ENCODE assay signal across 1 cellular context in the genomic region with DNA sequence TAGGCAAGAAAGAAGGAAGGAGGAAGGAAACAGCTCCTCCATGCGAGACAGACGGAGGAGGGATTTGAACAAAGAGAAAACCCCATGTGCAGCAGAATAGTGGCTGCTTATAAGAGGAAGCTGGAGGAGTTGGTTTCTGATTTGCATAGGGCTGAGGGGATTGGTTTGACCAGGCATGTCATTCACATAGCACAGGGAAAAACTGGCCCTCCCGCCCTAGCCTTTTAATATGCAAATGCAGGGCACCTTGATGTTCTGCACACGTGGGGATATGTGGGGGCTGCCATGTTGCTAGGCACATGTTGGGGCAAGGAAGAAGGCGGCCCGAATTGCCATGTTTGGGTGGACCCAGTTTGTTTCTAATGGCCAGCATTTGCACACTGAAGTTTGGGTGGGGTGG.
TF ChIP-seq lines count a peak whose summit lies in the region.

No MANE protein-coding gene starts in this region.

TF ChIP-seq in K562, 482 proteins besides CTCF, POLR2A, EP300 and RAD21 (continued from another document and continues in another):
- TF ChIP-seq HCFC1 (IDR thresholded peaks at IDR 0.05; ENCODE audit: low read depth, low read length) = 0 out of 2 replicates have a peak, but pooled peaks have one; percentile 32
- TF ChIP-seq, protein P1, sequence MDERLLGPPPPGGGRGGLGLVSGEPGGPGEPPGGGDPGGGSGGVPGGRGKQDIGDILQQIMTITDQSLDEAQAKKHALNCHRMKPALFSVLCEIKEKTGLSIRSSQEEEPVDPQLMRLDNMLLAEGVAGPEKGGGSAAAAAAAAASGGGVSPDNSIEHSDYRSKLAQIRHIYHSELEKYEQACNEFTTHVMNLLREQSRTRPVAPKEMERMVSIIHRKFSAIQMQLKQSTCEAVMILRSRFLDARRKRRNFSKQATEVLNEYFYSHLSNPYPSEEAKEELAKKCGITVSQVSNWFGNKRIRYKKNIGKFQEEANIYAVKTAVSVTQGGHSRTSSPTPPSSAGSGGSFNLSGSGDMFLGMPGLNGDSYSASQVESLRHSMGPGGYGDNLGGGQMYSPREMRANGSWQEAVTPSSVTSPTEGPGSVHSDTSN (CRISPR knock-in tag; IDR thresholded peaks at IDR 0.05; ENCODE audit: low read depth) = peak; percentile 41; the same call in 1 of the 2 replicates
- TF ChIP-seq, protein P1 (tag; conservative IDR thresholded peaks at IDR 0.05; ENCODE audit: low read depth) = peak; percentile 75
- TF ChIP-seq, protein P2, sequence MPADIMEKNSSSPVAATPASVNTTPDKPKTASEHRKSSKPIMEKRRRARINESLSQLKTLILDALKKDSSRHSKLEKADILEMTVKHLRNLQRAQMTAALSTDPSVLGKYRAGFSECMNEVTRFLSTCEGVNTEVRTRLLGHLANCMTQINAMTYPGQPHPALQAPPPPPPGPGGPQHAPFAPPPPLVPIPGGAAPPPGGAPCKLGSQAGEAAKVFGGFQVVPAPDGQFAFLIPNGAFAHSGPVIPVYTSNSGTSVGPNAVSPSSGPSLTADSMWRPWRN (IDR thresholded peaks at IDR 0.05; ENCODE audit: low read depth) = no peak
- no peak for TF ChIP-seq SMARCC2 (IDR thresholded peaks at IDR 0.05; ENCODE audit: low read depth)
- TF ChIP-seq EP400 (IDR thresholded peaks at IDR 0.05) = peak; percentile 55; the same call in 1 of the 2 replicates
- no peak for TF ChIP-seq SAP30 (IDR thresholded peaks at IDR 0.05; ENCODE audit: borderline replicate concordance, insufficient read depth, low read depth, low read length, poor library complexity, severe bottlenecking)
- 0 out of 2 replicates have a peak, but pooled peaks have one; percentile 31 for TF ChIP-seq RBFOX2 (IDR thresholded peaks at IDR 0.05; ENCODE audit: low read depth, low read length)
- no peak for TF ChIP-seq C11orf30 (IDR thresholded peaks at IDR 0.05; ENCODE audit: low read depth)
- TF ChIP-seq ARNT (IDR thresholded peaks at IDR 0.05) = no peak
- peak; percentile 55 to 90 (median 79) for TF ChIP-seq YY1 (IDR thresholded peaks at IDR 0.05; ENCODE audit: borderline replicate concordance in 1 of 3, control insufficient read depth in 1 of 3, extremely low read depth in 1 of 3, insufficient read depth in 3 of 3, insufficient read length in 1 of 3, insufficient replicate concordance in 2 of 3, low read depth in 1 of 3, low read length in 2 of 3)
- no peak for TF ChIP-seq CBX8 (IDR thresholded peaks at IDR 0.05; ENCODE audit: borderline replicate concordance, extremely low read depth, low read depth, low read length, poor library complexity, severe bottlenecking)
- TF ChIP-seq DIDO1 (tag; IDR thresholded peaks at IDR 0.05; ENCODE audit: low read depth) = no peak
- no peak for TF ChIP-seq DMBX1 (CRISPR knock-in tag; IDR thresholded peaks at IDR 0.05; ENCODE audit: borderline replicate concordance)
- TF ChIP-seq MCM3 (IDR thresholded peaks at IDR 0.05) = no peak
- no peak for TF ChIP-seq ZNF764 (CRISPR knock-in tag; IDR thresholded peaks at IDR 0.05; ENCODE audit: low read depth)
- peak in 1 of 2 experiments; percentile 40 for TF ChIP-seq E2F6 (IDR thresholded peaks at IDR 0.05; ENCODE audit: borderline replicate concordance in 1 of 2, extremely low read depth in 1 of 2, insufficient read depth in 1 of 2, insufficient read length in 1 of 2, low read depth in 1 of 2, low read length in 1 of 2, poor library complexity in 1 of 2, severe bottlenecking in 1 of 2)
- no peak for TF ChIP-seq SIN3B (IDR thresholded peaks at IDR 0.05; ENCODE audit: low read depth)
- no peak for TF ChIP-seq ZBTB11 (CRISPR knock-in tag; IDR thresholded peaks at IDR 0.05)
- no peak for TF ChIP-seq SRSF1 (IDR thresholded peaks at IDR 0.05; ENCODE audit: low read depth, low read length)
- no peak for TF ChIP-seq ZNF224 (CRISPR knock-in tag; IDR thresholded peaks at IDR 0.05)
- TF ChIP-seq ZNF583 (CRISPR knock-in tag; IDR thresholded peaks at IDR 0.05) = no peak
- TF ChIP-seq BCOR (IDR thresholded peaks at IDR 0.05) = no peak
- no peak for TF ChIP-seq FOXJ2 (tag; IDR thresholded peaks at IDR 0.05)
- no peak for TF ChIP-seq POLR2G (IDR thresholded peaks at IDR 0.05; ENCODE audit: low read depth, low read length)
- TF ChIP-seq CCAR2 (IDR thresholded peaks at IDR 0.05; ENCODE audit: low read depth, low read length) = no peak
- TF ChIP-seq, protein P3, sequence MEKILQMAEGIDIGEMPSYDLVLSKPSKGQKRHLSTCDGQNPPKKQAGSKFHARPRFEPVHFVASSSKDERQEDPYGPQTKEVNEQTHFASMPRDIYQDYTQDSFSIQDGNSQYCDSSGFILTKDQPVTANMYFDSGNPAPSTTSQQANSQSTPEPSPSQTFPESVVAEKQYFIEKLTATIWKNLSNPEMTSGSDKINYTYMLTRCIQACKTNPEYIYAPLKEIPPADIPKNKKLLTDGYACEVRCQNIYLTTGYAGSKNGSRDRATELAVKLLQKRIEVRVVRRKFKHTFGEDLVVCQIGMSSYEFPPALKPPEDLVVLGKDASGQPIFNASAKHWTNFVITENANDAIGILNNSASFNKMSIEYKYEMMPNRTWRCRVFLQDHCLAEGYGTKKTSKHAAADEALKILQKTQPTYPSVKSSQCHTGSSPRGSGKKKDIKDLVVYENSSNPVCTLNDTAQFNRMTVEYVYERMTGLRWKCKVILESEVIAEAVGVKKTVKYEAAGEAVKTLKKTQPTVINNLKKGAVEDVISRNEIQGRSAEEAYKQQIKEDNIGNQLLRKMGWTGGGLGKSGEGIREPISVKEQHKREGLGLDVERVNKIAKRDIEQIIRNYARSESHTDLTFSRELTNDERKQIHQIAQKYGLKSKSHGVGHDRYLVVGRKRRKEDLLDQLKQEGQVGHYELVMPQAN (IDR thresholded peaks at IDR 0.05; ENCODE audit: borderline replicate concordance) = peak; percentile 25; the same call in 1 of the 2 replicates
- TF ChIP-seq BRF1 (IDR thresholded peaks at IDR 0.05; ENCODE audit: borderline replicate concordance, extremely low read depth, insufficient read length) = no peak
- TF ChIP-seq ZNF592 (IDR thresholded peaks at IDR 0.05) = no peak
- TF ChIP-seq EWSR1 (IDR thresholded peaks at IDR 0.05; ENCODE audit: borderline replicate concordance, low read depth, partially characterized antibody) = no peak
- no peak for TF ChIP-seq ZNF354B (CRISPR knock-in tag; IDR thresholded peaks at IDR 0.05)
- no peak for TF ChIP-seq PTTG1 (tag; IDR thresholded peaks at IDR 0.05; ENCODE audit: low read depth)
- TF ChIP-seq TCF3 (CRISPR knock-in tag; IDR thresholded peaks at IDR 0.05) = no peak
- TF ChIP-seq TCF15 (CRISPR knock-in tag; IDR thresholded peaks at IDR 0.05) = no peak
- no peak for TF ChIP-seq ZNF766 (CRISPR knock-in tag; conservative IDR thresholded peaks at IDR 0.05)
- TF ChIP-seq RBM22 (IDR thresholded peaks at IDR 0.05; ENCODE audit: low read depth, low read length, poor library complexity, severe bottlenecking) = no peak
- TF ChIP-seq ZNF830 (CRISPR knock-in tag; IDR thresholded peaks at IDR 0.05) = no peak
- TF ChIP-seq MAX (CRISPR knock-in tag; IDR thresholded peaks at IDR 0.05) = peak; percentile 66; the same call in 1 of the 2 replicates
- no peak for TF ChIP-seq PHF8 (IDR thresholded peaks at IDR 0.05; ENCODE audit: borderline replicate concordance, low read length)
- TF ChIP-seq NRF1 (conservative IDR thresholded peaks at IDR 0.05 in 1 of 2, IDR thresholded peaks at IDR 0.05 in 1 of 2) = 0 out of 4 replicates have a peak, but pooled peaks of 1 of the 2 experiments have one; percentile 12
- no peak for TF ChIP-seq ZNF699 (CRISPR knock-in tag; IDR thresholded peaks at IDR 0.05; ENCODE audit: insufficient replicate concordance)
- no peak for TF ChIP-seq NONO (IDR thresholded peaks at IDR 0.05; ENCODE audit: low read depth in 2 of 2, low read length in 1 of 2)
- peak; percentile 86; the same call in 1 of the 2 replicates for TF ChIP-seq MYC (IDR thresholded peaks at IDR 0.05; ENCODE audit: low read depth, low read length)
- TF ChIP-seq MYC (CRISPR knock-in tag; IDR thresholded peaks at IDR 0.05; ENCODE audit: borderline replicate concordance, low read depth) = no peak
- no peak for TF ChIP-seq STAT5B (CRISPR knock-in tag; IDR thresholded peaks at IDR 0.05)
- no peak for TF ChIP-seq KDM1A (IDR thresholded peaks at IDR 0.05)
- no peak for TF ChIP-seq CREB1 (IDR thresholded peaks at IDR 0.05)
- TF ChIP-seq CREB1 (CRISPR knock-in tag; IDR thresholded peaks at IDR 0.05) = no peak
